In the genomic region with DNA sequence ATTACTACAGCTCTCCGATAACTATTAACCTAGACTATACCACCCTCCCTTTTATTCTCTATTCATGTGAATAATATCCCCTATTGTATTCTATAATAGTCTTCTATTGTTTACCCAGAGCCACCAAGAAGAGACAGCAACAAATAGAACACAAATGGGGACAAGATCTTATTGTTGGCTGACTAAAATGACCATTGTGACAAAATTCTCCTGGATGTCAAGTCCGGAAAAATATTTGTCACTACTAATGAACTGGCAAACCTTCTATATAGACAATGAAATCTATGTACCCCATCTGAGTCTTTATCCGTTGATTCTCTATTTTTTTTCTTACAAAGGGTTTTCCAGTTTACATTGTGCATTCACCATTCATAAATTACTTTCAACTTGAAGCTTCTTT, we compare ENCODE assay signal across 9 cellular contexts.
"Had no signal": no experiment of that assay in that cellular context is flagged by ENCODE, and none has a peak within 500 bp of the region (broad histone marks: within the 10 kb centered on the region; RNA-seq: fewer than 3 reads in every experiment).

No MANE protein-coding gene starts in this region.

- H3K4me1 Mint-ChIP-seq: stimulated activated memory B cell treated with anti-CD40 and anti-IgM and Interleukin-4, amounts not matched to agents 10 μg/mL and 1 μg/mL and 100 μg/mL, for 72 hours; T-helper 17 cell had no signal

- H3K27me3 Mint-ChIP-seq: stimulated activated memory B cell treated with anti-CD40 and anti-IgM and Interleukin-4, amounts not matched to agents 10 μg/mL and 1 μg/mL and 100 μg/mL, for 72 hours; T-helper 17 cell had no signal

- DNase-seq: activated effector memory CD4-positive, alpha-beta T cell treated with Interleukin-2 at 50 U/mL for 16 hours; left lung had no signal

- H3K27ac Mint-ChIP-seq: activated naive CD8-positive, alpha-beta T cell; nephron; stimulated activated memory B cell treated with anti-CD40 and anti-IgM and Interleukin-4, amounts not matched to agents 10 μg/mL and 1 μg/mL and 100 μg/mL, for 72 hours; T-helper 17 cell had no signal

- H3K36me3 Mint-ChIP-seq: activated naive CD8-positive, alpha-beta T cell; stimulated activated memory B cell treated with anti-CD40 and anti-IgM and Interleukin-4, amounts not matched to agents 10 μg/mL and 1 μg/mL and 100 μg/mL, for 72 hours had no signal

- H3K4me3 Mint-ChIP-seq: activated naive CD8-positive, alpha-beta T cell; nephron; stimulated activated memory B cell treated with anti-CD40 and anti-IgM and Interleukin-4, amounts not matched to agents 10 μg/mL and 1 μg/mL and 100 μg/mL, for 72 hours; T-helper 17 cell had no signal

- H3K9me3 Mint-ChIP-seq: stimulated activated memory B cell treated with anti-CD40 and anti-IgM and Interleukin-4, amounts not matched to agents 10 μg/mL and 1 μg/mL and 100 μg/mL, for 72 hours had no signal

- ATAC-seq: activated CD4-positive, CD25-positive, alpha-beta regulatory T cell treated with anti-CD3 and anti-CD28 coated beads, Interleukin-2, amount 50 U/mL, for 24 hours; gastroesophageal sphincter; heart left ventricle; stimulated activated memory B cell treated with anti-CD40 and anti-IgM and Interleukin-4, amounts not matched to agents 10 μg/mL and 1 μg/mL and 100 μg/mL, for 72 hours had no signal
